In the genomic region with DNA sequence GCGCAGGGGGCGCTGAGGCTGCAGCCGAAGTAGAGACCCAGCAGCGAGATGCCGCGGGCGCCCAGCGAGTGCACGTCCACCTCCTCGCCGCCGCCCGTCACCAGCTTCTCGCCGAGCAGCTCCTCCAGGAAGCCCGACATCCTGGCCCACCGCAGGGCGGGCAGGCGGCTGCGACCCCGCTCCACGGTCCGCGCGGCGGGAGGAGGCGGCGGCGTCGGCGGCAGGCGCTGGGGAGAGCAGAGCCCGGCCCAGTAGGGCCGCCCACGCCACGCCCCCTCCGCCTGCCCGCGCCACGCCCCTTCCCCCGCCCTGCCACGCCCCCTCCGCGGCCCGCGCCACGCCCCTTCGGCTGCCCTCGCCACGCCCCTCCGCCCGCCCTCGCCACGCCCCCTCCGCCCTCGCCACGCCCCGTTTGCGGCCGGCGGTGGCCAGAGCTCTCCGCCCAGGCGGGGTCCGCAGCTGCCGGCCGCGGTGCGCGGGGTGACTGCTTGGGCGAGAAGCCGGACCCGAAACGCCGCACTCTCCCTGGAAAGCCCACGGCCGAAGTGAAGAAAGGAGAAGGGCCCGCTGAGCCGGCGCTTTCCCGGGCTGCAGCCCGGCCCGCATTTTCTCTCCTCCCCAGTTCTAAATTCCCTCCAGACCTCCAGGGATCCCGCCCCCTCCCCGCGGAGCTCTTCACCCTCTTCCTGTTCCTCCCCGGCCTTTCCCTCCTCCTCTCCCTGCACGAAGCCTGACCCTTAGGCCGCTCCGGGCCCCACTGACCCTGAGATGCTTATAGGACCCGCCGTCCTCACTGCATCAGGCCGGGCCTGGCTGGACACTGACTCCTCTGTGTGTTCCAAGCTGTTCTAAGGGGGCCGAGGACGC, we compare ENCODE assay signal across 8 cellular contexts. TPM values are rescaled to one million over a fixed set of nuclear protein-coding genes. Genes with fewer than 3 reads are reported as not detected.
DNase-seq lines count a peak whose midpoint lies in the region; ATAC-seq and TF ChIP-seq lines count a peak whose summit lies in the region.

A gene (minus strand): TSS at position 238 of the 867 bp plus-strand sequence.

- H3K4me1 Mint-ChIP-seq in activated CD4-positive, alpha-beta T cell treated with anti-CD3 and anti-CD28 coated beads for 36 hours = peaks cover 15% of the 10 kb centered on the region
- H3K4me1 Mint-ChIP-seq in chondrocyte (ENCODE audit: low read depth) = peaks cover 48% of the 10 kb centered on the region

- intact Hi-C loops in activated CD4-positive, alpha-beta T cell treated with anti-CD3 and anti-CD28 coated beads for 36 hours (cut with DNase I, micrococcal nuclease) = loop anchor here in 1 of 2 experiments (1.0 to 5.0 kb wide), 9 partner anchors 17 to 837 kb away; a partner anchor contains a TSS
- intact Hi-C loops in left colon (cut with DNase I, micrococcal nuclease) = loop anchor here (5.0 to 10.0 kb wide), 2 partner anchors 185 to 567 kb away; a partner anchor contains a TSS

- no peaks in the 10 kb centered on the region for H3K9me3 Mint-ChIP-seq in activated CD4-positive, alpha-beta T cell treated with anti-CD3 and anti-CD28 coated beads for 36 hours (ENCODE audit: low read depth)
- no peaks in the 10 kb centered on the region for H3K9me3 Mint-ChIP-seq in chondrocyte (ENCODE audit: low read depth)

- TF ChIP-seq CTCF in GM12874 (IDR thresholded peaks at IDR 0.05; ENCODE audit: insufficient read depth, low read depth, low read length) (peak; percentile 14; the same call in 1 of the 2 replicates), chondrocyte (IDR thresholded peaks at IDR 0.05) (peak; percentile 71)

- H3K36me3 Mint-ChIP-seq in activated CD4-positive, alpha-beta T cell treated with anti-CD3 and anti-CD28 coated beads for 36 hours (ENCODE audit: low read depth) = no peaks in the 10 kb centered on the region
- H3K36me3 Mint-ChIP-seq in chondrocyte (ENCODE audit: low read depth) = no peaks in the 10 kb centered on the region

- POLR2A ChIA-PET in activated CD4-positive, alpha-beta T cell treated with anti-CD3 and anti-CD28 coated beads for 36 hours (lab: Charles Lee) = interaction anchor here (0.6 to 2.2 kb wide), 4 partner anchors 17 to 594 kb away, joined by 3 to 11 read pairs (median 3); a partner anchor contains a TSS

- peaks cover 26% of the 10 kb centered on the region for H3K27me3 Mint-ChIP-seq in activated CD4-positive, alpha-beta T cell treated with anti-CD3 and anti-CD28 coated beads for 36 hours
- H3K27me3 Mint-ChIP-seq in chondrocyte (ENCODE audit: low read depth) = no peaks in the 10 kb centered on the region

- peak; percentile 77 for DNase-seq in NCI-H2171 treated with DMSO at 0.1 percent for 48 hours (lab: John Stamatoyannopoulos, UW)
- DNase-seq in activated CD4-positive, alpha-beta T cell treated with anti-CD3 and anti-CD28 coated beads for 36 hours = peak; percentile 94
- DNase-seq in chondrocyte (ENCODE audit: low spot score) = peak; percentile 95
- peak; percentile 72 to 89 for DNase-seq in left colon
- peak; percentile 91 to 92 for DNase-seq in stimulated activated CD4-positive, alpha-beta T cell treated with anti-CD3 and anti-CD28 coated beads, Interleukin-1b, Interleukin-23, amount 100 ng/mL, for 4 hours (ENCODE audit: low read depth in 2 of 2)
- DNase-seq in NCI-H128 (lab: John Stamatoyannopoulos, UW; ENCODE audit: unreplicated experiment) = no peak

- peak; percentile 77 for ATAC-seq in HG02759 (IDR thresholded peaks at IDR 0.05; ENCODE audit: unreplicated experiment)
- peak; percentile 78 for ATAC-seq in activated CD4-positive, alpha-beta T cell treated with anti-CD3 and anti-CD28 coated beads for 36 hours
- peak; percentile 96 for ATAC-seq in left colon

- peak within 1 kb of the TSS; percentile 67 for H3K4me3 Mint-ChIP-seq in activated CD4-positive, alpha-beta T cell treated with anti-CD3 and anti-CD28 coated beads for 36 hours
- H3K4me3 Mint-ChIP-seq in chondrocyte (ENCODE audit: unreplicated experiment) = peak within 1 kb of the TSS; percentile 81

- CTCF ChIA-PET in activated CD4-positive, alpha-beta T cell treated with anti-CD3 and anti-CD28 coated beads for 36 hours (lab: Charles Lee) = interaction anchor here (0.6 to 3.0 kb wide), 13 partner anchors 18 to 486 kb away, joined by 3 to 48 read pairs (median 4); a partner anchor contains a TSS

- no peak within 1 kb of the TSS for H3K27ac Mint-ChIP-seq in activated CD4-positive, alpha-beta T cell treated with anti-CD3 and anti-CD28 coated beads for 36 hours
- peak within 1 kb of the TSS; percentile 94 for H3K27ac Mint-ChIP-seq in chondrocyte (ENCODE audit: unreplicated experiment)

RNA-seq across cellular contexts. Expression of the gene that starts here (rescaled TPM):
- 1 to 10 TPM in 1 of 2 experiments, under 1 TPM in 1; 0.93 to 1.4 TPM for total RNA-seq in activated CD4-positive, alpha-beta T cell treated with anti-CD3 and anti-CD28 coated beads for 36 hours
- total RNA-seq in chondrocyte (85.2 to 93.6 TPM (median 86.4 TPM) in 3 replicates), left colon (10 to 100 TPM in 1 of 2 donors, 1 to 10 TPM in 1; 3.9 to 14.5 TPM)
